In genomic region chr6:138231399-138231886, GRCh38 we compare ENCODE assay signal across 13 cellular contexts. TPM values are rescaled to one million over a fixed set of nuclear protein-coding genes. Genes with fewer than 3 reads are reported as not detected.
A peak's percentile ranks its signal among the peaks of the same experiment; 100 is the strongest.
DNase-seq lines count a peak whose midpoint lies in the region; ATAC-seq, FAIRE-seq and TF ChIP-seq lines count a peak whose summit lies in the region.
"Had no signal": no experiment of that assay in that cellular context is flagged by ENCODE, and none has a peak within 500 bp of the region (broad histone marks: within the 10 kb centered on the region; RNA-seq: fewer than 3 reads in every experiment).

No MANE protein-coding gene starts in this region.

- H3K4me3 ChIP-seq in Caco-2 (ENCODE audit: low read depth, low read length) (no peak overlapping the region), OCI-LY3 (ENCODE audit: low read length) (no peak overlapping the region)
- H3K4me3 ChIP-seq: SK-N-MC, suprapubic skin had no signal

- BruUV-seq in Caco-2 (replicated peaks; lab: Mats Ljungman, UMichigan): no TSS peak

- H3K4me3 Mint-ChIP-seq in Caco-2 (ENCODE audit: unreplicated experiment) (peak overlapping the region; percentile 25), T-cell (no peak overlapping the region)

- no peaks in the 10 kb centered on the region for H3K36me3 ChIP-seq in Caco-2 (ENCODE audit: control insufficient read depth, insufficient read depth, low read length)
- H3K36me3 ChIP-seq in OCI-LY3 (replicated peaks; ENCODE audit: low read depth, low read length): no peaks in the 10 kb centered on the region
- H3K36me3 ChIP-seq: suprapubic skin had no signal

- CTCF ChIA-PET in Caco-2 (lab: Charles Lee): interaction anchor here (1.6 kb wide), 1 partner anchor 115 kb away, joined by 8 read pairs; no protein-coding TSS in a partner anchor
- CTCF ChIA-PET in T-cell (lab: Charles Lee): no interaction called here

- DNase-seq in Caco-2 (peak; percentile 45 to 51), NCI-H1092 treated with DMSO at 0.1 percent for 48 hours (lab: John Stamatoyannopoulos, UW) (peak; percentile 62), T-cell (no peak), cerebellar nuclear complex (lab: John Stamatoyannopoulos, UW) (no peak), anterior cingulate cortex (lab: John Stamatoyannopoulos, UW) (no peak)
- DNase-seq: activated CD4-positive, alpha-beta T cell treated with anti-CD3 and anti-CD28 coated beads for 48 hours; cortex of kidney; retina had no signal

- H3K79me2 ChIP-seq in OCI-LY3 (ENCODE audit: low read length): no peaks in the 10 kb centered on the region

- no peak overlapping the region for H2AFZ ChIP-seq in OCI-LY3 (ENCODE audit: low read depth, low read length)

- H4K20me1 ChIP-seq in OCI-LY3 (ENCODE audit: insufficient read depth, low read length): no peaks in the 10 kb centered on the region

- H3K27me3 Mint-ChIP-seq in Caco-2 (ENCODE audit: insufficient read depth, unreplicated experiment) (no peaks in the 10 kb centered on the region), T-cell (peaks cover 9 to 12% of the 10 kb centered on the region in 2 donors)

- H3K36me3 Mint-ChIP-seq in Caco-2 (ENCODE audit: insufficient read depth, unreplicated experiment) (no peaks in the 10 kb centered on the region), T-cell (no peaks in the 10 kb centered on the region)

- H3K4me1 Mint-ChIP-seq in Caco-2 (ENCODE audit: low read depth, unreplicated experiment) (peaks cover 34% of the 10 kb centered on the region), T-cell (no peaks in the 10 kb centered on the region)

- POLR2A ChIA-PET in Caco-2 (lab: Charles Lee) (no interaction called here), T-cell (lab: Charles Lee) (no interaction called here)

- H3K9me3 Mint-ChIP-seq in Caco-2 (ENCODE audit: unreplicated experiment) (no peaks in the 10 kb centered on the region), T-cell (no peaks in the 10 kb centered on the region)

- H3K27ac Mint-ChIP-seq in Caco-2 (ENCODE audit: unreplicated experiment) (peak overlapping the region; percentile 47), T-cell (no peak overlapping the region)

- no peaks in the 10 kb centered on the region for H3K9me3 ChIP-seq in Caco-2
- H3K9me3 ChIP-seq in OCI-LY3 (ENCODE audit: insufficient read depth, low read length): no peaks in the 10 kb centered on the region
- H3K9me3 ChIP-seq: suprapubic skin had no signal

- TF ChIP-seq CTCF in Caco-2 (IDR thresholded peaks at IDR 0.05; ENCODE audit: insufficient read depth in 1 of 2, low read depth in 1 of 2, low read length in 1 of 2, severe bottlenecking in 1 of 2, unreplicated experiment in 1 of 2) (no peak), OCI-LY3 (IDR thresholded peaks at IDR 0.05; ENCODE audit: low read depth, low read length) (no peak)

- ATAC-seq in T-cell (replicated peaks in 1 of 4) (no peak), HG02870 (IDR thresholded peaks at IDR 0.05; ENCODE audit: unreplicated experiment) (no peak)

- H3K4me1 ChIP-seq in Caco-2 (peaks cover 27% of the 10 kb centered on the region), OCI-LY3 (ENCODE audit: low read length) (peaks cover 11% of the 10 kb centered on the region)
- H3K4me1 ChIP-seq: suprapubic skin had no signal

- H3K27ac ChIP-seq in OCI-LY3 (ENCODE audit: low read length): no peak overlapping the region
- H3K27ac ChIP-seq: SK-N-MC had no signal

- no peaks in the 10 kb centered on the region for H3K27me3 ChIP-seq in Caco-2 (replicated peaks; ENCODE audit: control insufficient read depth, insufficient read depth, low read length)
- peaks cover 57% of the 10 kb centered on the region for H3K27me3 ChIP-seq in OCI-LY3 (ENCODE audit: low read depth, low read length)
- H3K27me3 ChIP-seq: suprapubic skin had no signal

- H3K9ac ChIP-seq in OCI-LY3 (ENCODE audit: low read length): no peak overlapping the region

- peak; percentile 100 for FAIRE-seq in islet of Langerhans (lab: Jason Lieb, UNC)

- intact Hi-C loops in Caco-2 (cut with micrococcal nuclease; ENCODE audit: unreplicated experiment): loop anchor here (2.0 to 5.0 kb wide), 3 partner anchors 47 to 114 kb away; no protein-coding TSS in a partner anchor

- H3K4me2 ChIP-seq in OCI-LY3 (ENCODE audit: low read length): peak overlapping the region; percentile 14

RNA-seq across cellular contexts. Expression of gene PBOV1, which starts 13.2 kb away (rescaled TPM):
- total RNA-seq in Caco-2 (2022) (not detected in 2 replicates), T-cell (not detected)
- total RNA-seq: suprapubic skin had no signal

Comparison
In these comparisons a context has a peak if more than half of its experiments do, and no peak if none do; other contexts are left out.
1. DNase-seq: peak in Caco-2 (2 of 2) and NCI-H1092 treated with DMSO at 0.1 percent for 48 hours (single experiment); none in T-cell (0 of 34), cerebellar nuclear complex (0 of 2) and anterior cingulate cortex (0 of 58).